35 cellular contexts compared by ENCODE assay signal in the genomic region with DNA sequence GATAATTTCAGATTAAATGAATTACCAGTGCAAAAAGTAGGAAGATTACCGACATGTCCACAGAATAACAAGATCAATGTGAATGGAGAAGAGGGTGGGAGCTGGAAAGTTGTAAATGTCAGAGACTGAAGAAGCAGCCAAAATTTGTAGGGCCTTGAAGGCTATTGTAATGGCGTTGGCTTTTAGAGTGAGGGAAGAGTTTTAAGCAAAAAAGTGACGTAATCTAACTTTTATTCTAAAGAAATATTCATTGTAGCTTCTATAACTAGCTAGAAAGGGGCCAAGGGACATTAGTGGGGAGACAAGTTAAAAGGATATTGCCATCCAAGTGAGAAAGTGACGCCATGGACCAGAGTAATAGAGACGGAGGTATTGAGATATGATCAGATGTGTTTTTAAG.
"Had no signal": no experiment of that assay in that cellular context is flagged by ENCODE, and none has a peak within 500 bp of the region (broad histone marks: within the 10 kb centered on the region; RNA-seq: fewer than 3 reads in every experiment).

No MANE protein-coding gene starts in this region.

- H3K9me3 ChIP-seq: MG63 had no signal

- H3K27me3 ChIP-seq: MG63 had no signal

- H3K36me3 ChIP-seq: MG63 had no signal

- DNase-seq: Karpas-422, Kasumi-1, MG63, MM.1S, MV-4-11, NCI-H1048, NCI-H1092, NCI-H1092 treated with DMSO at 0.1 percent for 48 hours, NCI-H1105, NCI-H1105 treated with DMSO at 0.1 percent for 48 hours, NCI-H1417, NCI-H1417 treated with DMSO at 0.1 percent for 48 hours, NCI-H1436, NCI-H1436 treated with DMSO at 0.1 percent for 48 hours, NCI-H146, NCI-H1694, NCI-H1694 treated with DMSO at 0.1 percent for 48 hours, NCI-H187, NCI-H187 treated with DMSO at 0.1 percent for 48 hours, NCI-H1930, NCI-H2029, NCI-H2029 treated with DMSO at 0.1 percent for 48 hours, NCI-H2081, NCI-H2081 treated with DMSO at 0.1 percent for 48 hours, NCI-H2107, NCI-H2171, NCI-H2171 treated with DMSO at 0.1 percent for 48 hours, NCI-H2227 treated with DMSO at 0.1 percent for 48 hours, NCI-H226, NCI-H345, NCI-H446, NCI-H446 treated with DMSO at 0.1 percent for 48 hours, NCI-H510A, NCI-H510A treated with DMSO at 0.1 percent for 48 hours, NCI-H524 had no signal

- H3K4me3 ChIP-seq: MG63 had no signal
